Comparison of ENCODE assay signal across 8 cellular contexts in the genomic region with DNA sequence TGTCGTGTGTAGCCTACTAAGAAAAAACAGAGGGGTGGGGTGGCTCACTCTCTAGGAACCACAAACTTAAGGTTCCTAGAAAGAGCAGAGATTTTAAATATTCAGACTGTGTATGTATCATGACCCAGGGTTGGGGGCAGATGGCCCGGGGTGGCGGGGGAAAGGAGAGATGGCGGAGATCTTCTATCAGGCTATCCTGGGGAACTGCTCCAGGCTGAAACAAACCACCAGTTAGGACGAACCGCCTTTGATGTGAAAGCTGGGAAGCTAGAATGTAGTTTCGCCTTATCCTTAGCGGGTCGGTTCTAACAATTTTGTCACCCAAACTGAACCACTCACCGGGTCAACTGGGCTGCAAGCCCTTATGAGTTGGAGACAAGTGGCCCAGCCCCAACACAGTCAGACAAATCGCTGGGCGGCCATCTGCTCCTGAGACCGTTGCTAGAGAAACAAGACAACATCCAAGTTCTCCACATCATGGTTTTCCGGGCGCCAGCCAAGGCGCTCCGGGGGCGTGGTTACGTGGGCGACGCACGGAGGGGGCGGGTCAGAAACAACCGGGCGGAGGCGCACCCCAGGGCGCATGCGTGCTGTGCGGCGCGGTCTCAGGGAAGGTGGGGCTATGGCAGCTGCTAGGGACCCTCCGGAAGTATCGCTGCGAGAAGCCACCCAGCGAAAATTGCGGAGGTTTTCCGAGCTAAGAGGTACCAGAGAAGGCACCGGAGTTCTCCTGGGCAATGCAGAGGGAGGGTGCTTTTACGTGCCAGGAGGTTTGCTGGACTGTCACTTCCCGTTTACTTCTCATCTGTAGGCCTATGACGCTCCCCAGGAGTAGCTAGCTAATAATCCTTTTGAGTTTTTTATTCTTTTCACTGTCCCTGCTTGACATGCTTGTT.
DNase-seq lines count a peak whose midpoint lies in the region; ATAC-seq and TF ChIP-seq lines count a peak whose summit lies in the region.

TSS of gene FPGT (plus strand) at position 586 of the 896 bp plus-strand sequence. CDS start at position 623, 37 bp downstream.
A gene with protein sequence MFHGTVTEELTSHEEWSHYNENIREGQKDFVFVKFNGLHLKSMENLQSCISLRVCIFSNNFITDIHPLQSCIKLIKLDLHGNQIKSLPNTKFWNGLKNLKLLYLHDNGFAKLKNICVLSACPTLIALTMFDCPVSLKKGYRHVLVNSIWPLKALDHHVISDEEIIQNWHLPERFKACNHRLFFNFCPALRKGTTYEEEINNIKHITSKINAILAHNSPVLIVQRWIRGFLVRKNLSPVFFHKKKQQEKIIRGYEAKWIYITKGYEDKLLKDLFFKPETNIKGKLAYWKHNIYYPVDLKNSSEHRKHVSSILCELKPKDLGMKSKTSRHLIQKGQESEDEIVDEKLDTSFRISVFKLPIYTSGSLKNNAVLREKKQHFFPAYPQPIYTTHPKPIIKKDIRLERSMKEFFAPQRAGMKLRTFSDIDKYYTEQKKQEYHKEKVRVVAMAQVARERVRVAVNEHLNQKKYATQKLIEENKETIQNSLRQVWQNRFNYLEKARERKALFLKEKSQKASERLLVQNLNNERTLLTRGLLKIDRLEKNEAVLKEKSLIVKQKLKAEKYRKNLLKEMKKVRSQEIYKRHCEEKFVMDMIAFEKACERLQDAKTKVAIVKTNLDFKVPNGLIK (minus strand): TSS at position 520 of the 896 bp plus-strand sequence. CDS start 14,492 bp downstream, outside the sequence.

- TF ChIP-seq CTCF in C4-2B (conservative IDR thresholded peaks at IDR 0.05) = no peak

- ATAC-seq in GM19372 (IDR thresholded peaks at IDR 0.05; ENCODE audit: low read depth, unreplicated experiment) (peak; percentile 91), HG03521 (IDR thresholded peaks at IDR 0.05; ENCODE audit: unreplicated experiment) (peak; percentile 91)

- DNase-seq in NCI-H69 (lab: John Stamatoyannopoulos, UW) (peak; percentile 95), dedifferentiated amniotic fluid mesenchymal stem cell (ENCODE audit: extremely low spot score) (peak; percentile 92), left kidney (ENCODE audit: low read depth, low spot score) (peak; percentile 99)
- peak; percentile 96 for DNase-seq in activated CD4-positive, alpha-beta T cell treated with anti-CD3 and anti-CD28 coated beads, Interleukin-2, amount 50 U/mL, for 1 hour
- DNase-seq in stimulated activated CD4-positive, alpha-beta T cell treated with anti-CD3 and anti-CD28 coated beads, Interleukin-1b, Interleukin-23, amount 100 ng/mL, for 48 hours = peak; percentile 93

- peak within 1 kb of the TSS; percentile 74 for H3K27ac ChIP-seq in C4-2B

Comparison
In these comparisons a context has a peak if more than half of its experiments do, and no peak if none do; other contexts are left out.
1. Peak in every context shown above with its lines: DNase-seq, ATAC-seq and H3K27ac ChIP-seq.